ENCODE assay signal across 11 cellular contexts in the genomic region with DNA sequence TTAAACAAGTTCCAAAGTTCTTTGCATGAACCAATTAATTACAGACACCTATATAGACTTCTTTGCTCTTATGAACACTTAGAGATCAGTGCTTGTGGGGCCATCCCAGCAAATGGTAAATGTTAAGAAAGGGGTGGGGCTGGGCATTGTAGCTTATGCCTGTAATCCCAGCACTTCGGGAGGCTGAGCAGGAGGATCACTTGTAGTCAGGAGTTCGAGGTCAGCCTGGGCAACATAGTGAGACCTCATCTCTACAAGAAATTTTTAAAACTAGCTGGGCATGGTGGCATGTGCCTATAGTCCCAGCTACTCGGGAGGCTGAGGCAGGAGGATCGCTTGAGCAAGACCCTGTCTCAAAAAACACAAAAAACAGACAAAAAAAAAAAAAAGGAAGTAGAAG. TPM values are rescaled to one million over a fixed set of nuclear protein-coding genes. Genes with fewer than 3 reads are reported as not detected.
"Had no signal": no experiment of that assay in that cellular context is flagged by ENCODE, and none has a peak within 500 bp of the region (broad histone marks: within the 10 kb centered on the region; RNA-seq: fewer than 3 reads in every experiment).

No MANE protein-coding gene starts in this region.

- ATAC-seq: HCT116, HepG2 had no signal

- DNase-seq: GM23248, GOT3, H7, HFFc6 had no signal

- H3K4me1 ChIP-seq: HAP-1 had no signal

- H3K27me3 Mint-ChIP-seq: IgD-negative memory B cell had no signal

- H3K9me3 ChIP-seq: HAP-1 had no signal

- H3K36me3 ChIP-seq: HAP-1 had no signal

- H3K9me3 Mint-ChIP-seq: HFFc6, IgD-negative memory B cell had no signal

- H3K4me3 Mint-ChIP-seq: HFFc6, IgD-negative memory B cell had no signal

- H3K27ac ChIP-seq: GM23248, HL-60 had no signal

- H3K27ac Mint-ChIP-seq: HFFc6, IgD-negative memory B cell had no signal

- H3K4me3 ChIP-seq: GM23248, HAP-1 had no signal

RNA-seq across cellular contexts. Expression of a gene that starts 30.6 kb away (rescaled TPM):
- total RNA-seq: GM23248, H4, H7, HepG2, HFFc6, HT1080 had no signal
- polyA plus RNA-seq: GM23248, HepG2 had no signal
